21 cellular contexts compared by ENCODE assay signal in the genomic region with DNA sequence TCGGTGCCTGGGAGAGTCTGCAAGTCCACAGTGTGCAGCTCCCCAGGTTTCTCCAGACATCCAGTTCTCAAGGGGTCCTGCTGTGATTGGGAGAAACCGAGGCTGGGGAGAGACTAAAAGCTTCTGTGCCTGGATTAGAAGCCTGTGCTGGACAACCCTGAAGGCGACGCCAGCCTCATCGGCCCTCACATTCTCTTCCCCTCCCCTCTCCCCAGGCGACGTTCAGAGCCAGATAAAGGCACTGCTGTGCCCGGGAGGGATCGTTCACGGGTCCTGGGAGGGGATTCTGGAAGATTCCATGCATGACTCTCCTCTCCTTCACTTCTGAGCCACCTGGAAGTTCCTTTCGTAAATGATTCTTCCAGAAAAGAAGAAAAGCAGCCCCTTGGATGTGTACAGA.
"Had no signal": no experiment of that assay in that cellular context is flagged by ENCODE, and none has a peak within 500 bp of the region (broad histone marks: within the 10 kb centered on the region; RNA-seq: fewer than 3 reads in every experiment).

No MANE protein-coding gene starts in this region.

- DNase-seq: cerebellar nuclear complex; colonic mucosa; effector memory CD8-positive, alpha-beta T cell; erythroblast; esophagus squamous epithelium; immature natural killer cell; islet precursor cell; kidney glomerular epithelial cell; mesenchymal stem cell; naive B cell; ovary; sigmoid colon; stimulated activated CD4-positive, alpha-beta T cell treated with anti-CD3 and anti-CD28 coated beads, Interleukin-2, amount 100 ng/mL, for 24 hours; stimulated activated CD4-positive, alpha-beta T cell treated with anti-CD3 and anti-CD28 coated beads, Interleukin-4, amount 100 ng/mL, for 24 hours; stimulated activated naive CD4-positive, alpha-beta T cell treated with Interleukin-2 at 50 U/mL for 16 hours; transverse colon; upper lobe of right lung; uterus had no signal

- H3K4me2 ChIP-seq: neural progenitor cell had no signal

- H3K27me3 ChIP-seq: colonic mucosa, neural progenitor cell, ovary, sigmoid colon, upper lobe of right lung, uterus had no signal

- H3K4me1 ChIP-seq: colonic mucosa, esophagus squamous epithelium, psoas muscle, sigmoid colon, transverse colon, upper lobe of right lung, uterus had no signal

- H3K4me3 ChIP-seq: colonic mucosa, esophagus squamous epithelium, mucosa of descending colon, neural progenitor cell, ovary, psoas muscle, sigmoid colon, transverse colon, upper lobe of right lung, uterus had no signal

- H3K27ac ChIP-seq: colonic mucosa, esophagus squamous epithelium, neural progenitor cell, ovary, psoas muscle, sigmoid colon, transverse colon, upper lobe of right lung, uterus had no signal

- H2AFZ ChIP-seq: neural progenitor cell had no signal

- H3K36me3 ChIP-seq: colonic mucosa, esophagus squamous epithelium, neural progenitor cell, ovary, sigmoid colon, transverse colon, upper lobe of right lung, uterus had no signal

- H3K9me3 ChIP-seq: colonic mucosa, esophagus squamous epithelium, mucosa of descending colon, ovary, psoas muscle, sigmoid colon, transverse colon, upper lobe of right lung, uterus had no signal
